13 cellular contexts compared by ENCODE assay signal in genomic region chr1:226349801-226350503, GRCh38. TPM values are rescaled to one million over a fixed set of nuclear protein-coding genes. Genes with fewer than 3 reads are reported as not detected.
DNase-seq lines count a peak whose midpoint lies in the region; ATAC-seq and TF ChIP-seq lines count a peak whose summit lies in the region.
"Had no signal": no experiment of that assay in that cellular context is flagged by ENCODE, and none has a peak within 500 bp of the region (broad histone marks: within the 10 kb centered on the region; RNA-seq: fewer than 3 reads in every experiment).

No MANE protein-coding gene starts in this region.

- TF ChIP-seq POLR2A in esophagus squamous epithelium (IDR thresholded peaks at IDR 0.05) = no peak

- H3K9me3 ChIP-seq in esophagus squamous epithelium = no peaks in the 10 kb centered on the region
- no peaks in the 10 kb centered on the region for H3K9me3 ChIP-seq in effector memory CD4-positive, alpha-beta T cell (ENCODE audit: control insufficient read depth, low read length)

- H3K4me3 ChIP-seq in esophagus squamous epithelium = no peak overlapping the region
- H3K4me3 ChIP-seq in effector memory CD4-positive, alpha-beta T cell (ENCODE audit: insufficient read depth, low read depth, low read length, poor library complexity, severe bottlenecking) = no peak overlapping the region

- peak; percentile 61 for ATAC-seq in GM21529 (IDR thresholded peaks at IDR 0.05; ENCODE audit: unreplicated experiment)
- ATAC-seq in memory B cell (ENCODE audit: low read depth) = peak; percentile 52

- TF ChIP-seq CTCF in esophagus squamous epithelium (IDR thresholded peaks at IDR 0.05) = no peak

- H3K27me3 ChIP-seq in esophagus squamous epithelium = no peaks in the 10 kb centered on the region
- no peaks in the 10 kb centered on the region for H3K27me3 ChIP-seq in effector memory CD4-positive, alpha-beta T cell (replicated peaks; ENCODE audit: control insufficient read depth, insufficient read depth, low read length, poor library complexity, severe bottlenecking)

- DNase-seq in EH (ENCODE audit: low read depth) (peak; percentile 19), NOMO-1 treated with dmso at 0.1 percent for 144 hours (lab: John Stamatoyannopoulos, UW; ENCODE audit: unreplicated experiment) (peak; percentile 46), memory B cell (ENCODE audit: low spot score in 2 of 2) (no peak), esophagus squamous epithelium (lab: John Stamatoyannopoulos, UW) (no peak), NCI-H2107 (lab: John Stamatoyannopoulos, UW) (no peak), NCI-H1092 treated with DMSO at 0.1 percent for 48 hours (lab: John Stamatoyannopoulos, UW) (no peak)
- no peak for DNase-seq in effector memory CD4-positive, alpha-beta T cell
- DNase-seq: activated CD4-positive, alpha-beta T cell treated with anti-CD3 and anti-CD28 coated beads for 1 hour; anterior cingulate cortex; hypothalamus; stimulated activated naive CD4-positive, alpha-beta T cell had no signal

- no peaks in the 10 kb centered on the region for H3K27me3 Mint-ChIP-seq in memory B cell
- H3K27me3 Mint-ChIP-seq: progenitor cell of endocrine pancreas had no signal

- peak overlapping the region; percentile 46 for H3K4me3 Mint-ChIP-seq in memory B cell

- peak overlapping the region; percentile 61 for H3K27ac Mint-ChIP-seq in memory B cell

- 59 to 78% methylated on average over 13 to 16 of the region's 17 CpGs for WGBS in esophagus squamous epithelium, 2 donors

- no peaks in the 10 kb centered on the region for H3K9me3 Mint-ChIP-seq in memory B cell

- peaks cover 24% of the 10 kb centered on the region for H3K4me1 Mint-ChIP-seq in memory B cell

- no peaks in the 10 kb centered on the region for H3K36me3 ChIP-seq in esophagus squamous epithelium
- no peaks in the 10 kb centered on the region for H3K36me3 ChIP-seq in effector memory CD4-positive, alpha-beta T cell (ENCODE audit: control insufficient read depth, insufficient read depth, low read length)

- H3K4me1 ChIP-seq in esophagus squamous epithelium = no peaks in the 10 kb centered on the region
- no peaks in the 10 kb centered on the region for H3K4me1 ChIP-seq in effector memory CD4-positive, alpha-beta T cell (ENCODE audit: control insufficient read depth, insufficient read depth, low read length, poor library complexity, severe bottlenecking)

- intact Hi-C loops in esophagus squamous epithelium (cut with DNase I) = no loop called here

- H3K36me3 Mint-ChIP-seq in memory B cell = no peaks in the 10 kb centered on the region

- H3K27ac ChIP-seq in esophagus squamous epithelium = no peak overlapping the region
- H3K27ac ChIP-seq in effector memory CD4-positive, alpha-beta T cell (ENCODE audit: insufficient read depth, low read length, poor library complexity, severe bottlenecking) = no peak overlapping the region

RNA-seq across cellular contexts. Expression of gene LIN9, which starts 41.0 kb away (rescaled TPM):
- 1 to 10 TPM; 2.2 to 7.2 (median 4.6) TPM for total RNA-seq in esophagus squamous epithelium

RNA-seq across cellular contexts. Expression of gene PARP1, which starts 57.9 kb away (rescaled TPM):
- 100 to 1,000 TPM in 1 of 4 donors, 10 to 100 TPM in 3; 56.1 to 119 (median 85.0) TPM for total RNA-seq in esophagus squamous epithelium

Comparison
In these comparisons a context has a peak if more than half of its experiments do, and no peak if none do; other contexts are left out.
1. DNase-seq: peak in EH (single experiment) and NOMO-1 treated with dmso at 0.1 percent for 144 hours (single experiment); none in memory B cell (0 of 2), esophagus squamous epithelium (single experiment), effector memory CD4-positive, alpha-beta T cell (0 of 3), NCI-H2107 (single experiment) and NCI-H1092 treated with DMSO at 0.1 percent for 48 hours (single experiment).